Comparison of ENCODE assay signal across 1 cellular context in the genomic region with DNA sequence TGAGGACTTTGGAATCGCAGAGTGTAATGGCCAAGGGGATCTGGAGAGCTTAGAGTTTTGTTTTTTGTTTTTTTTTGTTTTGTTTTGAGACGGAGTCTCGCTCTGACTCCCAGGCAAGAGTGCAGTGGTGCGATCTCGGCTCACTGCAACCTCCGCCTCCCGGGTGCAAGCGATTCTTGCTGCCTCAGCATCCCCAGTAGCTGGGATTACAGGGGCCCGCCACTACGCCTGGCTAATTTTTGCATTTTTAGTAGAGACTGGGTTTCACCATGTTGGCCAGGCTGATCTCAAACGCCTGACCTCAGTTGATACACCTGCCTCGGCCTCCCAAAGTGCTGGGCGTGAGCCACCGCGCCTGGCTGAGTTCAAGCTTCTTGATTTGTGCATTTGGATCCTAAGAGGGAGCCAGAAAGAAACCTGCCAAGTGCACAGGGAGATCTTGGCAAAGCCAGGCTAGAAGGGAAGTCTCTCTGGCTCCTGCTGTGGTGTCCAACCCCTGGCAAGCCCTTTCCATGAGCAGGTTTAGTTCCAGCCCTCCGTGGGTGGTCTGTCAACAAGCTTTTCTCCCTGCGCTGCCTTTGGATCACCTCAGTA.
TF ChIP-seq lines count a peak whose summit lies in the region.

No MANE protein-coding gene starts in this region.

TF ChIP-seq in HepG2, 621 proteins besides CTCF, POLR2A, EP300 and RAD21:
- peak; percentile 7 for TF ChIP-seq ZEB1 (IDR thresholded peaks at IDR 0.05; ENCODE audit: insufficient replicate concordance, low read depth)
- 0 out of 2 replicates have a peak, but pooled peaks have one; percentile 35 for TF ChIP-seq MAFG (CRISPR knock-in tag; IDR thresholded peaks at IDR 0.05)
- 0 out of 2 replicates have a peak, but pooled peaks have one; percentile 7 for TF ChIP-seq MAFF (IDR thresholded peaks at IDR 0.05; ENCODE audit: low read depth, low read length)
- no peak for TF ChIP-seq HNF4A (CRISPR knock-in tag; IDR thresholded peaks at IDR 0.05)
- 0 out of 2 replicates have a peak, but pooled peaks have one; percentile 13 for TF ChIP-seq ZNF350 (CRISPR knock-in tag; IDR thresholded peaks at IDR 0.05; ENCODE audit: borderline replicate concordance, low read depth)
